Comparison of ENCODE assay signal across 10 cellular contexts in genomic region chr2:19488009-19488691, GRCh38.
DNase-seq lines count a peak whose midpoint lies in the region; ATAC-seq and TF ChIP-seq lines count a peak whose summit lies in the region.
"Had no signal": no experiment of that assay in that cellular context is flagged by ENCODE, and none has a peak within 500 bp of the region (broad histone marks: within the 10 kb centered on the region; RNA-seq: fewer than 3 reads in every experiment).

No MANE protein-coding gene starts in this region.

- POLR2A ChIA-PET in RWPE1 (lab: Yijun Ruan, JAX; ENCODE audit: low non-redundant PET), result no interaction called here

- H3K4me1 Mint-ChIP-seq in activated CD8-positive, alpha-beta memory T cell treated with anti-CD3 and anti-CD28 coated beads, Interleukin-2, amount 10 ng/mL, durations not matched to agents 7 days and 5 days, result peaks cover 10% of the 10 kb centered on the region

- peaks cover 5% of the 10 kb centered on the region for H3K36me3 Mint-ChIP-seq in activated CD8-positive, alpha-beta memory T cell treated with anti-CD3 and anti-CD28 coated beads, Interleukin-2, amount 10 ng/mL, durations not matched to agents 7 days and 5 days

- peaks cover 33% of the 10 kb centered on the region for H3K27me3 Mint-ChIP-seq in activated CD8-positive, alpha-beta memory T cell treated with anti-CD3 and anti-CD28 coated beads, Interleukin-2, amount 10 ng/mL, durations not matched to agents 7 days and 5 days

- peak overlapping the region; percentile 33 for H3K27ac Mint-ChIP-seq in activated CD8-positive, alpha-beta memory T cell treated with anti-CD3 and anti-CD28 coated beads, Interleukin-2, amount 10 ng/mL, durations not matched to agents 7 days and 5 days

- no peak for TF ChIP-seq CTCF in RWPE1 (conservative IDR thresholded peaks at IDR 0.05; ENCODE audit: low read depth)

- peak; percentile 86 for ATAC-seq in activated CD8-positive, alpha-beta memory T cell treated with anti-CD3 and anti-CD28 coated beads, Interleukin-2, amount 10 ng/mL, durations not matched to agents 7 days and 5 days
- peak; percentile 79 for ATAC-seq in HG03025 (IDR thresholded peaks at IDR 0.05; ENCODE audit: low FRiP score, unreplicated experiment)
- no peak for ATAC-seq in GM19328 (IDR thresholded peaks at IDR 0.05; ENCODE audit: unreplicated experiment)
- ATAC-seq: Panc1 had no signal

- H3K27ac ChIP-seq in RWPE1, result no peak overlapping the region
- H3K27ac ChIP-seq: C4-2B had no signal

- DNase-seq in activated CD8-positive, alpha-beta memory T cell treated with anti-CD3 and anti-CD28 coated beads, Interleukin-2, amount 10 ng/mL, durations not matched to agents 7 days and 5 days, result peak; percentile 63
- DNase-seq in activated CD8-positive, alpha-beta memory T cell treated with anti-CD3 and anti-CD28 coated beads for 24 hours, result no peak
- DNase-seq in RWPE1 (ENCODE audit: low spot score) (peak; percentile 82), NCI-H2029 treated with DMSO at 0.1 percent for 48 hours (lab: John Stamatoyannopoulos, UW) (no peak), cortex of kidney (lab: John Stamatoyannopoulos, UW) (no peak)
- DNase-seq in stimulated activated CD8-positive, alpha-beta memory T cell treated with anti-CD3 and anti-CD28 coated beads, Interleukin-15, amount 100 ng/mL, for 48 hours (ENCODE audit: low read depth in 2 of 2), result peak; percentile 4 to 7

- H3K4me3 Mint-ChIP-seq in activated CD8-positive, alpha-beta memory T cell treated with anti-CD3 and anti-CD28 coated beads, Interleukin-2, amount 10 ng/mL, durations not matched to agents 7 days and 5 days, result no peak overlapping the region

- no peaks in the 10 kb centered on the region for H3K9me3 Mint-ChIP-seq in activated CD8-positive, alpha-beta memory T cell treated with anti-CD3 and anti-CD28 coated beads, Interleukin-2, amount 10 ng/mL, durations not matched to agents 7 days and 5 days (ENCODE audit: low read depth)

- CTCF ChIA-PET in activated CD8-positive, alpha-beta memory T cell treated with anti-CD3 and anti-CD28 coated beads, Interleukin-2, amount 10 ng/mL, durations not matched to agents 7 days and 5 days (lab: Charles Lee), result no interaction called here
- CTCF ChIA-PET in RWPE1 (lab: Yijun Ruan, JAX), result no interaction called here

Comparison
In these comparisons a context has a peak if more than half of its experiments do, and no peak if none do; other contexts are left out.
1. DNase-seq: peak in activated CD8-positive, alpha-beta memory T cell treated with anti-CD3 and anti-CD28 coated beads, Interleukin-2, amount 10 ng/mL, durations not matched to agents 7 days and 5 days (single experiment), RWPE1 (single experiment) and stimulated activated CD8-positive, alpha-beta memory T cell treated with anti-CD3 and anti-CD28 coated beads, Interleukin-15, amount 100 ng/mL, for 48 hours (2 of 2); none in activated CD8-positive, alpha-beta memory T cell treated with anti-CD3 and anti-CD28 coated beads for 24 hours (single experiment), NCI-H2029 treated with DMSO at 0.1 percent for 48 hours (single experiment) and cortex of kidney (single experiment).